21 cellular contexts compared by ENCODE assay signal in genomic region chr10:56487746-56488145, GRCh38.
DNase-seq lines count a peak whose midpoint lies in the region; ATAC-seq, FAIRE-seq and TF ChIP-seq lines count a peak whose summit lies in the region.
"Had no signal": no experiment of that assay in that cellular context is flagged by ENCODE, and none has a peak within 500 bp of the region (broad histone marks: within the 10 kb centered on the region; RNA-seq: fewer than 3 reads in every experiment).

No MANE protein-coding gene starts in this region.

- H2AFZ ChIP-seq in osteoblast (ENCODE audit: low read length), result no peak overlapping the region

- H3K36me3 ChIP-seq in osteoblast (ENCODE audit: insufficient read depth, low read length), result no peaks in the 10 kb centered on the region
- H3K36me3 ChIP-seq: BLaER1 treated with 17β-estradiol and CSF1 and Interleukin-3, amounts not matched to agents 10 nM and 100 nM had no signal

- FAIRE-seq in GM19239 (lab: Jason Lieb, UNC), result no peak
- FAIRE-seq: A549, D721Med, G401.6, GM12891 had no signal

- H3K9me3 ChIP-seq in osteoblast (ENCODE audit: low read depth, low read length), result no peaks in the 10 kb centered on the region
- H3K9me3 ChIP-seq: A549, Caco-2 had no signal

- no peaks in the 10 kb centered on the region for H3K27me3 ChIP-seq in osteoblast (ENCODE audit: insufficient read depth, low read length)
- H3K27me3 ChIP-seq: BLaER1 treated with 17β-estradiol and CSF1 and Interleukin-3, amounts not matched to agents 10 nM and 100 nM had no signal

- H4K20me1 ChIP-seq in osteoblast (ENCODE audit: insufficient read depth, low read length), result no peaks in the 10 kb centered on the region
- H4K20me1 ChIP-seq: BLaER1 treated with 17β-estradiol and CSF1 and Interleukin-3, amounts not matched to agents 10 nM and 100 nM had no signal

- intact Hi-C loops in left ventricle myocardium superior (cut with micrococcal nuclease) (no loop called here), cardiac septum (cut with DNase I) (no loop called here), posterior vena cava (cut with DNase I) (no loop called here)

- DNase-seq in left ventricle myocardium superior (peak; percentile 21), cardiac septum (ENCODE audit: low spot score) (no peak), osteoblast (ENCODE audit: insufficient read length, low spot score, missing footprints) (peak; percentile 0), posterior vena cava (ENCODE audit: low spot score) (peak; percentile 64), foreskin melanocyte (no peak), retina (no peak), GM19239 (ENCODE audit: insufficient read length, low spot score) (no peak)
- DNase-seq: AML-193; Caco-2; Calu3; CD4-positive, alpha-beta T cell; CD8-positive, alpha-beta T cell; DMS79 treated with DMSO at 0.1 percent for 48 hours; GF-D8 had no signal

- no peak for ATAC-seq in left ventricle myocardium superior
- ATAC-seq: A549; CD8-positive, alpha-beta T cell had no signal

- no peaks in the 10 kb centered on the region for H3K79me2 ChIP-seq in osteoblast (ENCODE audit: insufficient read depth, low read length)

- H3K4me2 ChIP-seq in osteoblast (ENCODE audit: insufficient read depth, low read length), result no peak overlapping the region
- H3K4me2 ChIP-seq: A549; BLaER1 treated with 17β-estradiol and CSF1 and Interleukin-3, amounts not matched to agents 10 nM and 100 nM had no signal

- no peaks in the 10 kb centered on the region for H3K4me1 ChIP-seq in osteoblast (ENCODE audit: insufficient read depth, low read length)
- H3K4me1 ChIP-seq: A549; BLaER1 treated with 17β-estradiol and CSF1 and Interleukin-3, amounts not matched to agents 10 nM and 100 nM; Caco-2 had no signal

- TF ChIP-seq CTCF in osteoblast (IDR thresholded peaks at IDR 0.05; ENCODE audit: extremely low read depth, low read depth, low read length), result no peak

- H3K27ac ChIP-seq in osteoblast (ENCODE audit: low read depth, low read length), result no peak overlapping the region
- H3K27ac ChIP-seq: 22Rv1; A549; BLaER1 treated with 17β-estradiol and CSF1 and Interleukin-3, amounts not matched to agents 10 nM and 100 nM; C4-2B had no signal

- H3K4me3 ChIP-seq in osteoblast (ENCODE audit: insufficient read depth, low read length), result no peak overlapping the region
- H3K4me3 ChIP-seq: A549; BLaER1 treated with 17β-estradiol and CSF1 and Interleukin-3, amounts not matched to agents 10 nM and 100 nM had no signal

Comparison
In these comparisons a context has a peak if more than half of its experiments do, and no peak if none do; other contexts are left out.
1. DNase-seq: peak in left ventricle myocardium superior (single experiment), osteoblast (single experiment) and posterior vena cava (single experiment); none in cardiac septum (single experiment), foreskin melanocyte (single experiment), retina (single experiment) and GM19239 (single experiment).